Comparison of ENCODE assay signal across 10 cellular contexts in genomic region chr10:116627386-116627933, GRCh38. TPM values are rescaled to one million over a fixed set of nuclear protein-coding genes. Genes with fewer than 3 reads are reported as not detected.
DNase-seq lines count a peak whose midpoint lies in the region; ATAC-seq and TF ChIP-seq lines count a peak whose summit lies in the region.
"Had no signal": no experiment of that assay in that cellular context is flagged by ENCODE, and none has a peak within 500 bp of the region (broad histone marks: within the 10 kb centered on the region; RNA-seq: fewer than 3 reads in every experiment).

No MANE protein-coding gene starts in this region.

- no peaks in the 10 kb centered on the region for H3K9me3 ChIP-seq in mesodermal cell (ENCODE audit: control insufficient read depth, low read length)

- H3K4me1 ChIP-seq in ACC112 (ENCODE audit: control insufficient read depth, insufficient read depth, low read length, unreplicated experiment) (no peaks in the 10 kb centered on the region), mesodermal cell (ENCODE audit: control insufficient read depth, insufficient read depth, low read length, poor library complexity, severe bottlenecking) (no peaks in the 10 kb centered on the region)

- no peak overlapping the region for H3K4me3 Mint-ChIP-seq in endothelial cell (ENCODE audit: unreplicated experiment)
- H3K4me3 Mint-ChIP-seq: stimulated activated naive CD8-positive, alpha-beta T cell treated with anti-CD3 and anti-CD28 coated beads, Interleukin-15, Interleukin-2, amounts not matched to agents 100 ng/mL and 50 ng/mL, for 24 hours had no signal

- no peaks in the 10 kb centered on the region for H3K36me3 Mint-ChIP-seq in endothelial cell (ENCODE audit: low read depth, unreplicated experiment)

- no peaks in the 10 kb centered on the region for H3K27me3 Mint-ChIP-seq in endothelial cell (ENCODE audit: unreplicated experiment)

- H3K4me3 ChIP-seq in ACC112 (ENCODE audit: low read depth, low read length) (peak overlapping the region; percentile 46), mesodermal cell (ENCODE audit: extremely low read depth, insufficient read depth, low read length, poor library complexity, severe bottlenecking) (peak overlapping the region; percentile 14)

- H3K27me3 ChIP-seq in ACC112 (ENCODE audit: insufficient read depth, low read length): peaks cover 47% of the 10 kb centered on the region

- TF ChIP-seq CTCF in endothelial cell (IDR thresholded peaks at IDR 0.05; ENCODE audit: unreplicated experiment): peak; percentile 65

- ATAC-seq in GM21360 (IDR thresholded peaks at IDR 0.05; ENCODE audit: unreplicated experiment): no peak

- H3K27ac ChIP-seq in ACC112 (ENCODE audit: low read depth, low read length) (no peak overlapping the region), mesodermal cell (ENCODE audit: low read depth, low read length, severe bottlenecking) (no peak overlapping the region)

- H3K4me1 Mint-ChIP-seq in endothelial cell (ENCODE audit: unreplicated experiment): no peaks in the 10 kb centered on the region

- 40 to 61% methylated on average over 44 to 46 of the region's 49 CpGs for WGBS in mesodermal cell (ENCODE audit: insufficient coverage in 2 of 2), 2 experiments

- DNase-seq in LHCN-M2 (ENCODE audit: low read depth) (peak; percentile 2), endothelial cell (ENCODE audit: low spot score) (peak; percentile 76), AG08395 (ENCODE audit: low spot score) (no peak), activated gamma-delta T cell (lab: John Stamatoyannopoulos, UW) (no peak)
- DNase-seq in stimulated activated CD4-positive, alpha-beta T cell treated with anti-CD3 and anti-CD28 coated beads, Interleukin-1b, Interleukin-23, amount 100 ng/mL, for 48 hours: no peak

- H2AFZ ChIP-seq in ACC112 (ENCODE audit: low read length, unreplicated experiment): no peak overlapping the region

- H3K9me3 Mint-ChIP-seq in endothelial cell (ENCODE audit: unreplicated experiment): no peaks in the 10 kb centered on the region
- H3K9me3 Mint-ChIP-seq: stimulated activated naive CD8-positive, alpha-beta T cell treated with anti-CD3 and anti-CD28 coated beads, Interleukin-15, Interleukin-2, amounts not matched to agents 100 ng/mL and 50 ng/mL, for 24 hours had no signal

- H3K79me2 ChIP-seq in ACC112 (ENCODE audit: control insufficient read depth, insufficient read depth, low read length, unreplicated experiment): no peaks in the 10 kb centered on the region

- H3K36me3 ChIP-seq in ACC112 (ENCODE audit: insufficient read depth, low read length) (no peaks in the 10 kb centered on the region), mesodermal cell (ENCODE audit: control insufficient read depth, insufficient read depth, low read length) (no peaks in the 10 kb centered on the region)

- H3K27ac Mint-ChIP-seq in endothelial cell (ENCODE audit: unreplicated experiment): no peak overlapping the region
- H3K27ac Mint-ChIP-seq: stimulated activated naive CD8-positive, alpha-beta T cell treated with anti-CD3 and anti-CD28 coated beads, Interleukin-15, Interleukin-2, amounts not matched to agents 100 ng/mL and 50 ng/mL, for 24 hours had no signal

RNA-seq across cellular contexts. Expression of gene PNLIPRP2, which starts 6.7 kb away (rescaled TPM):
- total RNA-seq in LHCN-M2 (2014; rRNA removed) (not detected in 2 replicates), endothelial cell (ENCODE audit: unreplicated experiment) (not detected)
- polyA plus RNA-seq in LHCN-M2 (2012): not detected
- not detected for polyA plus RNA-seq in mesodermal cell (2013, experiment 1 of 2)
- not detected for polyA plus RNA-seq in mesodermal cell (2013, experiment 2 of 2)
- total RNA-seq: lung microvascular endothelial cell had no signal

RNA-seq across cellular contexts. Expression of gene PNLIPRP1, which starts 36.7 kb away (rescaled TPM):
- not detected in 2 replicates for total RNA-seq in LHCN-M2 (2014; rRNA removed)
- polyA plus RNA-seq in LHCN-M2 (2012): not detected
- not detected for total RNA-seq in endothelial cell (ENCODE audit: unreplicated experiment)
- polyA plus RNA-seq in mesodermal cell (2013, experiment 1 of 2): not detected
- polyA plus RNA-seq in mesodermal cell (2013, experiment 2 of 2): not detected
- total RNA-seq: lung microvascular endothelial cell had no signal

Comparison
In these comparisons a context has a peak if more than half of its experiments do, and no peak if none do; other contexts are left out.
1. DNase-seq: peak in LHCN-M2 (single experiment) and endothelial cell (single experiment); none in stimulated activated CD4-positive, alpha-beta T cell treated with anti-CD3 and anti-CD28 coated beads, Interleukin-1b, Interleukin-23, amount 100 ng/mL, for 48 hours (single experiment), AG08395 (single experiment) and activated gamma-delta T cell (single experiment).